Comparison of ENCODE assay signal across 28 cellular contexts in genomic region chr9:2778816-2779215, GRCh38.
"Had no signal": no experiment of that assay in that cellular context is flagged by ENCODE, and none has a peak within 500 bp of the region (broad histone marks: within the 10 kb centered on the region; RNA-seq: fewer than 3 reads in every experiment).

No MANE protein-coding gene starts in this region.

- H3K27me3 Mint-ChIP-seq: natural killer cell treated with Interleukin-12 subunit alpha and Interleukin-12 subunit beta and Interleukin-15 and Interleukin-18, amount 100 ng/mL, for 72 hours; stimulated activated naive B cell treated with anti-CD40 and anti-IgM and Interleukin-4, amounts not matched to agents 10 μg/mL and 1 μg/mL and 100 μg/mL, for 72 hours; stimulated activated naive CD8-positive, alpha-beta T cell treated with anti-CD3 and anti-CD28 coated beads, Interleukin-15, Interleukin-2, amounts not matched to agents 100 ng/mL and 50 ng/mL, for 24 hours had no signal

- H3K4me3 Mint-ChIP-seq: natural killer cell treated with Interleukin-12 subunit alpha and Interleukin-12 subunit beta and Interleukin-15 and Interleukin-18, amount 100 ng/mL, for 72 hours; nephron progenitor cell; neural crest cell; stimulated activated effector memory CD8-positive, alpha-beta T cell treated with anti-CD3 and anti-CD28 coated beads, Interleukin-12 subunit alpha, Interleukin-12 subunit beta, amount 100 ng/mL, for 72 hours; stimulated activated naive B cell treated with anti-CD40 and anti-IgM and Interleukin-4, amounts not matched to agents 10 μg/mL and 1 μg/mL and 100 μg/mL, for 72 hours; stimulated activated naive CD8-positive, alpha-beta T cell treated with anti-CD3 and anti-CD28 coated beads, Interleukin-15, Interleukin-2, amounts not matched to agents 100 ng/mL and 50 ng/mL, for 24 hours had no signal

- H3K27ac Mint-ChIP-seq: natural killer cell treated with Interleukin-12 subunit alpha and Interleukin-12 subunit beta and Interleukin-15 and Interleukin-18, amount 100 ng/mL, for 72 hours; nephron progenitor cell; progenitor cell of endocrine pancreas; stimulated activated effector memory CD8-positive, alpha-beta T cell treated with anti-CD3 and anti-CD28 coated beads, Interleukin-12 subunit alpha, Interleukin-12 subunit beta, amount 100 ng/mL, for 72 hours; stimulated activated naive B cell treated with anti-CD40 and anti-IgM and Interleukin-4, amounts not matched to agents 10 μg/mL and 1 μg/mL and 100 μg/mL, for 72 hours; stimulated activated naive CD8-positive, alpha-beta T cell treated with anti-CD3 and anti-CD28 coated beads, Interleukin-15, Interleukin-2, amounts not matched to agents 100 ng/mL and 50 ng/mL, for 24 hours had no signal

- H3K4me1 Mint-ChIP-seq: nephron progenitor cell; stimulated activated effector memory CD8-positive, alpha-beta T cell treated with anti-CD3 and anti-CD28 coated beads, Interleukin-12 subunit alpha, Interleukin-12 subunit beta, amount 100 ng/mL, for 72 hours; stimulated activated naive B cell treated with anti-CD40 and anti-IgM and Interleukin-4, amounts not matched to agents 10 μg/mL and 1 μg/mL and 100 μg/mL, for 72 hours had no signal

- H3K4me1 ChIP-seq: pancreas, psoas muscle, right lobe of liver, sigmoid colon, stomach, thyroid gland, tibial nerve, upper lobe of left lung, vagina had no signal

- H3K36me3 ChIP-seq: neutrophil had no signal

- DNase-seq: nephron progenitor cell; nucleus accumbens; pancreas; posterior cingulate gyrus; psoas muscle; right cardiac atrium; right lobe of liver; sigmoid colon; small intestine; stimulated activated CD4-positive, alpha-beta T cell treated with anti-CD3 and anti-CD28 coated beads, Interleukin-15, amount 100 ng/mL, for 24 hours; stimulated activated CD4-positive, alpha-beta T cell treated with anti-CD3 and anti-CD28 coated beads, Interleukin-2, amount 100 ng/mL, for 24 hours; stimulated activated CD4-positive, alpha-beta T cell treated with anti-CD3 and anti-CD28 coated beads, Interleukin-2, amount 100 ng/mL, for 48 hours; stimulated activated CD4-positive, alpha-beta T cell treated with anti-CD3 and anti-CD28 coated beads, Interleukin-4, amount 100 ng/mL, for 24 hours; stimulated activated naive B cell treated with anti-CD40 and anti-IgM and Interleukin-4, amounts not matched to agents 10 μg/mL and 1 μg/mL and 100 μg/mL, for 72 hours; stimulated activated naive CD4-positive, alpha-beta T cell treated with Interleukin-2 at 50 U/mL for 16 hours; stomach; thyroid gland; trophoblast cell had no signal

- H3K27ac ChIP-seq: neutrophil, pancreas, psoas muscle, right lobe of liver, sigmoid colon, stomach, thoracic aorta, thyroid gland, tibial nerve, upper lobe of left lung, vagina had no signal

- H3K27me3 ChIP-seq: neutrophil, pancreas, right lobe of liver, sigmoid colon, stomach, thyroid gland, tibial nerve, upper lobe of left lung, vagina had no signal

- ATAC-seq: natural killer cell treated with Interleukin-12 subunit alpha and Interleukin-12 subunit beta and Interleukin-15 and Interleukin-18, amount 100 ng/mL, for 72 hours; pancreas; psoas muscle; right cardiac atrium; right lobe of liver; stimulated activated effector memory CD8-positive, alpha-beta T cell treated with anti-CD3 and anti-CD28 coated beads, Interleukin-12 subunit alpha, Interleukin-12 subunit beta, amount 100 ng/mL, for 72 hours; stimulated activated naive B cell treated with anti-CD40 and anti-IgM and Interleukin-4, amounts not matched to agents 10 μg/mL and 1 μg/mL and 100 μg/mL, for 72 hours had no signal

- H3K9me3 ChIP-seq: neutrophil, pancreas, thyroid gland had no signal

- H3K4me3 ChIP-seq: pancreas, psoas muscle, right lobe of liver, sigmoid colon, stomach, thoracic aorta, thyroid gland, tibial nerve, upper lobe of left lung, vagina had no signal
